In the genomic region with DNA sequence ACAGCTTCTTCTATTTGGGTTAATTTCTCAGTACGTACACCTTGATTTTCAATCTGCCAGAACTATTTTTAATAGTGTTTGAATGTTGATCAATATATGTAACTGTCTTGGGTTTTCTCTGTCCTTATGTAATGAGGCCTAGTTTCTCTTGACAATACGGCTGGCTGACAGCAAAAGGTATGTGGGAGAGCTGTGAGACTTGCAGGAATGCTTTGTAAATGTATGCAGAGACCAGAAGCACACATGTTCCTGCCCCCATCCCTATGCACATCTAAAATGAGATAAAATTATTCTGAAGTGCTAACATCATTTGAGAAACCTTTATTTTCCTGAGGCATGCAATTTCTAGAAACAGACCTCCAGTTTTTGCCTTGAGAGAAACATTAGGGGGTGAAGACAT, we compare ENCODE assay signal across 17 cellular contexts.
DNase-seq lines count a peak whose midpoint lies in the region; ATAC-seq and TF ChIP-seq lines count a peak whose summit lies in the region.
"Had no signal": no experiment of that assay in that cellular context is flagged by ENCODE, and none has a peak within 500 bp of the region (broad histone marks: within the 10 kb centered on the region; RNA-seq: fewer than 3 reads in every experiment).

No MANE protein-coding gene starts in this region.

- no peak overlapping the region for H2BK12ac ChIP-seq in H9 (ENCODE audit: insufficient read length, low read depth, low read length)

- H3K9me3 Mint-ChIP-seq in H9 (no peaks in the 10 kb centered on the region; a peak in 1 of 5 replicates), endodermal cell (no peaks in the 10 kb centered on the region)

- no peak overlapping the region for H2AFZ ChIP-seq in H9 (ENCODE audit: low read length)

- H3K4ac ChIP-seq in H9 (ENCODE audit: low read depth, low read length) = no peak overlapping the region
- H3K4ac ChIP-seq in mesendoderm (ENCODE audit: low read depth, low read length) = no peak overlapping the region

- H3K56ac ChIP-seq in H9 (ENCODE audit: insufficient read length, low read depth, low read length) (no peak overlapping the region), mesendoderm (ENCODE audit: low read length) (no peak overlapping the region)

- H3K4me1 Mint-ChIP-seq in H9 (peaks cover 31 to 35% of the 10 kb centered on the region in 2 experiments), endodermal cell (peaks cover 8% of the 10 kb centered on the region)
- H3K4me1 Mint-ChIP-seq: CD14-positive monocyte; CD4-positive, alpha-beta memory T cell had no signal

- no peak overlapping the region for H4K91ac ChIP-seq in H9 (ENCODE audit: insufficient read length, low read depth, low read length)

- H3K4me3 Mint-ChIP-seq in H9 (no peak overlapping the region), endodermal cell (no peak overlapping the region)
- H3K4me3 Mint-ChIP-seq: CD14-positive monocyte; CD4-positive, alpha-beta memory T cell had no signal

- ATAC-seq in stimulated activated naive CD8-positive, alpha-beta T cell treated with anti-CD3 and anti-CD28 coated beads, Interleukin-15, Interleukin-2, amounts not matched to agents 100 U/mL and 50 U/mL, for 24 hours = no peak

- DNase-seq in H9 (no peak), endodermal cell (peak; percentile 47), mesendoderm (peak; percentile 60), superior temporal gyrus (ENCODE audit: extremely low spot score) (peak; percentile 42), SIG-M5 (lab: John Stamatoyannopoulos, UW) (no peak), HT-29 (ENCODE audit: low spot score) (no peak)
- no peak for DNase-seq in stimulated activated naive CD8-positive, alpha-beta T cell treated with anti-CD3 and anti-CD28 coated beads, Interleukin-15, Interleukin-2, amounts not matched to agents 100 U/mL and 50 U/mL, for 24 hours
- DNase-seq: 8988T; CD4-positive, alpha-beta memory T cell; DMS153; DMS79; GDM1; HCEC 1CT; IMR-90 had no signal

- H4K5ac ChIP-seq in H9 (ENCODE audit: insufficient read length, low read depth, low read length) = no peak overlapping the region
- H4K5ac ChIP-seq in mesendoderm (ENCODE audit: low read length) = no peak overlapping the region

- TF ChIP-seq CTCF in H9 (conservative IDR thresholded peaks at IDR 0.05) (no peak), endodermal cell (conservative IDR thresholded peaks at IDR 0.05) (no peak)

- H2BK5ac ChIP-seq in H9 (ENCODE audit: insufficient read length, low read length) = no peak overlapping the region
- no peak overlapping the region for H2BK5ac ChIP-seq in mesendoderm (ENCODE audit: low read length)

- H2BK15ac ChIP-seq in H9 (ENCODE audit: low read depth, low read length) = no peak overlapping the region
- H2BK15ac ChIP-seq in mesendoderm (replicated peaks; ENCODE audit: low read depth) = no peak overlapping the region

- no peaks in the 10 kb centered on the region for H3K23me2 ChIP-seq in H9 (ENCODE audit: insufficient read length, low read depth, low read length, poor library complexity, severe bottlenecking)

- H3K27ac ChIP-seq in H9 (ENCODE audit: insufficient read length, low read depth, low read length) (no peak overlapping the region), endodermal cell (ENCODE audit: low read depth, low read length) (no peak overlapping the region), mesendoderm (ENCODE audit: low read depth, low read length) (no peak overlapping the region)
- H3K27ac ChIP-seq: BLaER1, HL-60 had no signal

- H3K36me3 Mint-ChIP-seq in H9 (ENCODE audit: insufficient read depth in 1 of 3, low read depth in 3 of 3) = peaks cover 0 to 6% (median 0%) of the 10 kb centered on the region in 3 experiments; a peak in 3 of 7 replicates
- no peaks in the 10 kb centered on the region for H3K36me3 Mint-ChIP-seq in endodermal cell (ENCODE audit: low read depth)
- H3K36me3 Mint-ChIP-seq: CD14-positive monocyte; CD4-positive, alpha-beta memory T cell had no signal

- H3K18ac ChIP-seq in H9 (ENCODE audit: insufficient read length, low read depth, low read length) = no peak overlapping the region
- H3K18ac ChIP-seq in mesendoderm (ENCODE audit: low read length) = no peak overlapping the region

- H4K8ac ChIP-seq in H9 (replicated peaks; ENCODE audit: insufficient read length, low read depth, low read length) (no peak overlapping the region), mesendoderm (ENCODE audit: low read depth, low read length) (no peak overlapping the region)

- no peak overlapping the region for H3K9ac ChIP-seq in H9 (ENCODE audit: extremely low read depth, insufficient read length, low read length)
- no peak overlapping the region for H3K9ac ChIP-seq in endodermal cell (ENCODE audit: extremely low read depth, low read length, poor library complexity, severe bottlenecking)
- H3K9ac ChIP-seq in mesendoderm (ENCODE audit: low read length) = no peak overlapping the region
- H3K9ac ChIP-seq: BLaER1 had no signal

- H3K23ac ChIP-seq in H9 (ENCODE audit: insufficient read length, low read depth, low read length) (no peak overlapping the region), mesendoderm (ENCODE audit: low read length) (no peak overlapping the region)

- H3K79me1 ChIP-seq in H9 (ENCODE audit: insufficient read depth, low read depth, low read length, poor library complexity, severe bottlenecking) (no peaks in the 10 kb centered on the region), mesendoderm (ENCODE audit: low read length) (no peaks in the 10 kb centered on the region)

- H2BK120ac ChIP-seq in H9 (ENCODE audit: low read depth, low read length, poor library complexity, severe bottlenecking) = no peak overlapping the region
- no peak overlapping the region for H2BK120ac ChIP-seq in mesendoderm (ENCODE audit: low read depth, low read length)

- H3K27ac Mint-ChIP-seq in H9 (peak overlapping the region; percentile 25 to 45 (median 40); a peak in 3 of 7 replicates), endodermal cell (no peak overlapping the region)
- H3K27ac Mint-ChIP-seq: CD14-positive monocyte had no signal

- H3K4me1 ChIP-seq in H9 (ENCODE audit: insufficient read depth, low read length) (peaks cover 2% of the 10 kb centered on the region; the same call in 1 of the 2 replicates), endodermal cell (ENCODE audit: control insufficient read depth, insufficient read depth, low read length) (no peaks in the 10 kb centered on the region), mesendoderm (ENCODE audit: control insufficient read depth, low read depth, low read length) (no peaks in the 10 kb centered on the region)
- H3K4me1 ChIP-seq: BLaER1 had no signal

- H3K79me2 ChIP-seq in H9 (ENCODE audit: insufficient read depth, low read length) (no peaks in the 10 kb centered on the region), mesendoderm (ENCODE audit: control insufficient read depth, insufficient read depth, low read length) (no peaks in the 10 kb centered on the region)

- H2AK5ac ChIP-seq in H9 (ENCODE audit: insufficient read length, low read length) (no peak overlapping the region), mesendoderm (ENCODE audit: low read length) (no peak overlapping the region)

- H3K27me3 Mint-ChIP-seq in H9 (ENCODE audit: low read depth) = no peaks in the 10 kb centered on the region
- no peaks in the 10 kb centered on the region for H3K27me3 Mint-ChIP-seq in endodermal cell (ENCODE audit: insufficient read depth)
- H3K27me3 Mint-ChIP-seq: CD4-positive, alpha-beta memory T cell had no signal

- H3K9me3 ChIP-seq in H9 (ENCODE audit: control insufficient read depth, low read depth, low read length) (no peaks in the 10 kb centered on the region), endodermal cell (ENCODE audit: control insufficient read depth, low read length) (no peaks in the 10 kb centered on the region)
- H3K9me3 ChIP-seq: BLaER1 had no signal

- no CpG with 5 or more reads among the region's 2 CpGs for WGBS in H9 (ENCODE audit: extremely low coverage, insufficient read length, low lambda C conversion rate)
- 50 to 83% methylated on average over 1 to 2 of the region's 2 CpGs for WGBS in endodermal cell (ENCODE audit: insufficient coverage in 1 of 2, insufficient read length in 1 of 2), 2 experiments
- no CpG with 5 or more reads among the region's 2 CpGs for WGBS in mesendoderm (ENCODE audit: extremely low coverage, insufficient coverage, low lambda C conversion rate)

- H3K27me3 ChIP-seq in H9 (ENCODE audit: insufficient read depth, low read length) (no peaks in the 10 kb centered on the region), endodermal cell (ENCODE audit: control insufficient read depth, insufficient read depth, low read length, poor library complexity, severe bottlenecking) (no peaks in the 10 kb centered on the region), mesendoderm (ENCODE audit: insufficient read depth, low read length, poor library complexity) (no peaks in the 10 kb centered on the region)
- H3K27me3 ChIP-seq: BLaER1 had no signal

- H3K4me2 ChIP-seq in H9 (ENCODE audit: insufficient read depth, insufficient read length, low read length) (no peak overlapping the region), mesendoderm (ENCODE audit: low read length) (no peak overlapping the region)
- H3K4me2 ChIP-seq: BLaER1 had no signal

- H3K36me3 ChIP-seq in endodermal cell (ENCODE audit: control insufficient read depth, insufficient read depth, low read length) (no peaks in the 10 kb centered on the region), mesendoderm (ENCODE audit: control insufficient read depth, insufficient read depth, low read length) (no peaks in the 10 kb centered on the region)
- H3K36me3 ChIP-seq: BLaER1 had no signal

- H3K14ac ChIP-seq in H9 (ENCODE audit: insufficient read depth, low read length) = no peak overlapping the region

- no peaks in the 10 kb centered on the region for H4K20me1 ChIP-seq in H9 (ENCODE audit: control insufficient read depth, insufficient read depth, insufficient read length)
- H4K20me1 ChIP-seq: BLaER1 had no signal

- no peak overlapping the region for H2BK20ac ChIP-seq in H9 (ENCODE audit: low read depth, low read length, poor library complexity, severe bottlenecking)

- H3K4me3 ChIP-seq in endodermal cell (ENCODE audit: low read length) = no peak overlapping the region
- H3K4me3 ChIP-seq in mesendoderm (ENCODE audit: low read length) = no peak overlapping the region
- H3K4me3 ChIP-seq: BLaER1 had no signal

- H3T11ph ChIP-seq in H9 (ENCODE audit: low read length) = no peak overlapping the region

Comparison
In these comparisons a context has a peak if more than half of its experiments do, and no peak if none do; other contexts are left out.
1. DNase-seq: peak in endodermal cell (single experiment), mesendoderm (single experiment) and superior temporal gyrus (single experiment); none in H9 (single experiment), SIG-M5 (single experiment), stimulated activated naive CD8-positive, alpha-beta T cell treated with anti-CD3 and anti-CD28 coated beads, Interleukin-15, Interleukin-2, amounts not matched to agents 100 U/mL and 50 U/mL, for 24 hours (single experiment) and HT-29 (single experiment).